1 cellular context compared by ENCODE assay signal in the genomic region with DNA sequence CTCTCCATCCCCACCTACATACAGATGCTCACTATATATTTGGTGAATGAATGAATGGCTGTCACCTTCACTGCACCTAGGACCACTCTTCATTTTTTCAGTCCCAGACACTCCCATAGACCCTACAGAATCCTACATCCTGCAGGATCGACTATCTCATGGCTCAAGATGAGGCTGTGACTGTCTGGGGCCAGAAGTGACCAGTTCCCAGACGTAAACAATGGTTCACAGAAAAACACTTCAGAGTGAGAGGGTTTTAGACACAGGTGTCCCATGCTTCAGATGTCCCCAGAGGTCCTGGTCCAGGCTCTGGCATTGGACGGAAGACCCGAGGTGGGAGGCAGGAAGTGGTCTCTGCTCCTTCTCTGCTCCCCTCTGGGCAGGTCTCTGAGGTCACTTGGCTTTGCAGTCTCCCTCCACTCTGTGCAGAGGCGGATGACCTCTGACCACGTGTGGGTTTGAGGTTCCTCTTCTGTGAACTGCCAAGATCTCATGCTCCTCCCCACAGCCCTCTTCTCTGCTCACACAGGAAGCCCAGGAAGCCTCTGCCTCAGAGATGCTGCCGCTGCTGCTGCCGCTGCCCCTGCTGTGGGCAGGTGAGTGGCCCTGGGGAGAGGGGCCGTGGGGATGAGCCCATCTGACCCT.
TF ChIP-seq lines count a peak whose summit lies in the region.

No MANE protein-coding gene starts in this region.

TF ChIP-seq in GM12878, 131 proteins besides CTCF, POLR2A, EP300 and RAD21:
- TF ChIP-seq, protein P1, sequence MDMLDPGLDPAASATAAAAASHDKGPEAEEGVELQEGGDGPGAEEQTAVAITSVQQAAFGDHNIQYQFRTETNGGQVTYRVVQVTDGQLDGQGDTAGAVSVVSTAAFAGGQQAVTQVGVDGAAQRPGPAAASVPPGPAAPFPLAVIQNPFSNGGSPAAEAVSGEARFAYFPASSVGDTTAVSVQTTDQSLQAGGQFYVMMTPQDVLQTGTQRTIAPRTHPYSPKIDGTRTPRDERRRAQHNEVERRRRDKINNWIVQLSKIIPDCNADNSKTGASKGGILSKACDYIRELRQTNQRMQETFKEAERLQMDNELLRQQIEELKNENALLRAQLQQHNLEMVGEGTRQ (IDR thresholded peaks at IDR 0.05; ENCODE audit: borderline replicate concordance, low read depth, low read length), result peak; percentile 28; the same call in 1 of the 2 replicates
- TF ChIP-seq NR2F1 (conservative IDR thresholded peaks at IDR 0.05), result peak; percentile 98
- TF ChIP-seq, protein P2, sequence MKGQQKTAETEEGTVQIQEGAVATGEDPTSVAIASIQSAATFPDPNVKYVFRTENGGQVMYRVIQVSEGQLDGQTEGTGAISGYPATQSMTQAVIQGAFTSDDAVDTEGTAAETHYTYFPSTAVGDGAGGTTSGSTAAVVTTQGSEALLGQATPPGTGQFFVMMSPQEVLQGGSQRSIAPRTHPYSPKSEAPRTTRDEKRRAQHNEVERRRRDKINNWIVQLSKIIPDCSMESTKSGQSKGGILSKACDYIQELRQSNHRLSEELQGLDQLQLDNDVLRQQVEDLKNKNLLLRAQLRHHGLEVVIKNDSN (IDR thresholded peaks at IDR 0.05; ENCODE audit: borderline replicate concordance, extremely low read length, insufficient read depth, low read depth, low read length), result peak; percentile 24
- TF ChIP-seq, protein P3, sequence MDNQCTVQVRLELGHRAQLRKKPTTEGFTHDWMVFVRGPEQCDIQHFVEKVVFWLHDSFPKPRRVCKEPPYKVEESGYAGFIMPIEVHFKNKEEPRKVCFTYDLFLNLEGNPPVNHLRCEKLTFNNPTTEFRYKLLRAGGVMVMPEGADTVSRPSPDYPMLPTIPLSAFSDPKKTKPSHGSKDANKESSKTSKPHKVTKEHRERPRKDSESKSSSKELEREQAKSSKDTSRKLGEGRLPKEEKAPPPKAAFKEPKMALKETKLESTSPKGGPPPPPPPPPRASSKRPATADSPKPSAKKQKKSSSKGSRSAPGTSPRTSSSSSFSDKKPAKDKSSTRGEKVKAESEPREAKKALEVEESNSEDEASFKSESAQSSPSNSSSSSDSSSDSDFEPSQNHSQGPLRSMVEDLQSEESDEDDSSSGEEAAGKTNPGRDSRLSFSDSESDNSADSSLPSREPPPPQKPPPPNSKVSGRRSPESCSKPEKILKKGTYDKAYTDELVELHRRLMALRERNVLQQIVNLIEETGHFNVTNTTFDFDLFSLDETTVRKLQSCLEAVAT (IDR thresholded peaks at IDR 0.05), result peak; percentile 81
- TF ChIP-seq RUNX3 (IDR thresholded peaks at IDR 0.05; ENCODE audit: low read length), result peak; percentile 54
- TF ChIP-seq SUZ12 (IDR thresholded peaks at IDR 0.05; ENCODE audit: unreplicated experiment), result no peak
- TF ChIP-seq MTA2 (IDR thresholded peaks at IDR 0.05; ENCODE audit: low read depth), result peak; percentile 15; the same call in 1 of the 2 replicates
- 0 out of 2 replicates have a peak, but pooled peaks have one; percentile 24 for TF ChIP-seq SPI1 (IDR thresholded peaks at IDR 0.05; ENCODE audit: borderline replicate concordance, insufficient read depth, low read depth, low read length)
- TF ChIP-seq IKZF2 (IDR thresholded peaks at IDR 0.05), result peak in 1 of 2 experiments; percentile 16; a peak in 2 of 4 replicates
- peak; percentile 65 for TF ChIP-seq IKZF1 (conservative IDR thresholded peaks at IDR 0.05)
- peak; percentile 51; the same call in 1 of the 2 replicates for TF ChIP-seq DPF2 (IDR thresholded peaks at IDR 0.05)
- TF ChIP-seq ATF7 (IDR thresholded peaks at IDR 0.05; ENCODE audit: low read depth), result no peak
- TF ChIP-seq BMI1 (IDR thresholded peaks at IDR 0.05; ENCODE audit: borderline replicate concordance), result no peak
- TF ChIP-seq RAD51 (IDR thresholded peaks at IDR 0.05), result peak; percentile 68
- no peak for TF ChIP-seq SREBF2 (IDR thresholded peaks at IDR 0.05; ENCODE audit: low read length)
- TF ChIP-seq STAT1 (conservative IDR thresholded peaks at IDR 0.05), result no peak
- no peak for TF ChIP-seq ZNF384 (IDR thresholded peaks at IDR 0.05; ENCODE audit: borderline replicate concordance, low read depth, low read length)
- peak; percentile 45 for TF ChIP-seq MEF2B (IDR thresholded peaks at IDR 0.05; ENCODE audit: partially characterized antibody, poor library complexity, severe bottlenecking)
- TF ChIP-seq, protein P4, sequence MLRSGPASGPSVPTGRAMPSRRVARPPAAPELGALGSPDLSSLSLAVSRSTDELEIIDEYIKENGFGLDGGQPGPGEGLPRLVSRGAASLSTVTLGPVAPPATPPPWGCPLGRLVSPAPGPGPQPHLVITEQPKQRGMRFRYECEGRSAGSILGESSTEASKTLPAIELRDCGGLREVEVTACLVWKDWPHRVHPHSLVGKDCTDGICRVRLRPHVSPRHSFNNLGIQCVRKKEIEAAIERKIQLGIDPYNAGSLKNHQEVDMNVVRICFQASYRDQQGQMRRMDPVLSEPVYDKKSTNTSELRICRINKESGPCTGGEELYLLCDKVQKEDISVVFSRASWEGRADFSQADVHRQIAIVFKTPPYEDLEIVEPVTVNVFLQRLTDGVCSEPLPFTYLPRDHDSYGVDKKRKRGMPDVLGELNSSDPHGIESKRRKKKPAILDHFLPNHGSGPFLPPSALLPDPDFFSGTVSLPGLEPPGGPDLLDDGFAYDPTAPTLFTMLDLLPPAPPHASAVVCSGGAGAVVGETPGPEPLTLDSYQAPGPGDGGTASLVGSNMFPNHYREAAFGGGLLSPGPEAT (IDR thresholded peaks at IDR 0.05; ENCODE audit: low read depth), result peak; percentile 27; the same call in 1 of the 2 replicates
- peak; percentile 57; the same call in 1 of the 2 replicates for TF ChIP-seq NR2C1 (IDR thresholded peaks at IDR 0.05)
- TF ChIP-seq ETV6 (conservative IDR thresholded peaks at IDR 0.05 in 1 of 2, IDR thresholded peaks at IDR 0.05 in 1 of 2; ENCODE audit: borderline replicate concordance in 1 of 2, low read depth in 1 of 2), result no peak
